22 cellular contexts compared by ENCODE assay signal in the genomic region with DNA sequence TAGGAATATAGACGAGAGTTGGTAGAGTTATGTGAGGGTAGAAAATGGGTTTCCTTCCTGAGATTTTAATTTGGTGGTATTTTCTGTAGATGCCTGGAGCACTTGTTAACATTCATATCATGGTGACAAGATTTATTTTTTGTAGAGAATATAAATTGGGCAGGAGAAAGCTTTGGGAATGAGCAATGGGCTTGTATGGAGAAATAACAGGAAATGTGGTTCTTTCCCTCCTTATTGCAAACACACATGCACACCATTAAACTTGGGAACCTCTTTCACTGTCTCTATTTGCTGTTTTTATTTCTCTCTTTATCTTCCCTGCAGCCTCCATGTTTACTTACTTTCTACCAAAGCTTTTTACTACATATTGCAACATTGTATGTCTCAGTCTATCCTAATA.
"Had no signal": no experiment of that assay in that cellular context is flagged by ENCODE, and none has a peak within 500 bp of the region (broad histone marks: within the 10 kb centered on the region; RNA-seq: fewer than 3 reads in every experiment).

No MANE protein-coding gene starts in this region.

- H3K4me3 ChIP-seq: coronary artery, dorsolateral prefrontal cortex, esophagus muscularis mucosa, gastroesophageal sphincter, heart left ventricle, hepatocyte, left ventricle myocardium inferior, lower lobe of right lung, mucosa of descending colon had no signal

- H3K27ac ChIP-seq: coronary artery, dorsolateral prefrontal cortex, esophagus muscularis mucosa, foreskin keratinocyte, gastroesophageal sphincter, heart left ventricle, hepatocyte, left ventricle myocardium inferior, lower lobe of right lung had no signal

- H3K4me1 ChIP-seq: esophagus muscularis mucosa, foreskin keratinocyte, gastroesophageal sphincter, heart left ventricle, left ventricle myocardium inferior, lower lobe of right lung had no signal

- H3K36me3 ChIP-seq: esophagus muscularis mucosa, gastroesophageal sphincter, heart left ventricle, left ventricle myocardium inferior, lower lobe of right lung had no signal

- DNase-seq: dermis blood vessel endothelial cell; dorsolateral prefrontal cortex; effector CD4-positive, alpha-beta T cell; effector memory CD4-positive, alpha-beta T cell; foreskin keratinocyte; heart left ventricle; hypothalamus; immature natural killer cell; islet precursor cell; kidney; kidney glomerular epithelial cell; left colon; left ventricle myocardium inferior; lower lobe of right lung; mesenchymal stem cell; mucosa of descending colon; naive B cell had no signal

- H3K9me3 ChIP-seq: esophagus muscularis mucosa, heart left ventricle, lower lobe of right lung had no signal

- ATAC-seq: foreskin keratinocyte, gastroesophageal sphincter, heart left ventricle, left colon, left lobe of liver, lower lobe of right lung, mucosa of descending colon had no signal

- H3K27me3 ChIP-seq: foreskin keratinocyte, gastroesophageal sphincter, heart left ventricle, hepatocyte had no signal
